Comparison of ENCODE assay signal across 1 cellular context in the genomic region with DNA sequence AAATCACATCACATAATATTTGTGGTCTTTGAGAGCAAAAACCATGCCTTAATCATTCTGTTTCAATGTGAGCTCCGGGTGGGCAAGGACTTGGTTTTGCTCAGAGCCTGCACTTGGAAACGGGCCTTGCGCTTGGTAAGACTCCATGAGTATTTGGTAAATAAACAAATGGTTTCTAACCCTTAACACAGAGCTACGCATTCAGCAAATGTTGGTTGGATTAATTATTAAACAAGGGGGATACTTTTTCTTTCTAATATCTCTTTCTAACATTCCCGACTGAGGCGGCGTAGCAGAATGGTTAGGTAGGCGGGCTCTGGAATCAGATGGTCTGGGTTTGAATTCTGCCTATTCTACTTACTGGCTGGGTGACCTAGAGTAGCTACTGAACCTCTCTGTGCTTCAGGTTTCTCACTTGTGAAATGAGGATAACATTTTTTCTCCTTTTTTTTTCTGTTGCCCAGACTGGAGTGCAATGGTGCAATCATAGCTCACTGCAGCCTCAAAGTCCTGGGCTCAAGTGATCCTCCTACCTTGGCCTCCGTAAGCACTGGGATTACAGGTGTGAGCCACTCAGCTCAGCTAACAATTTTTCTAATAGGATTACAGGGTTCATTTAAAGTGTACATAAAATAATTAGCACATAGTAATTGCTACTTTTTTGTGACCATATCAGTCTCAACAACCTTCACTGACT.
TF ChIP-seq lines count a peak whose summit lies in the region.

No MANE protein-coding gene starts in this region.

TF ChIP-seq in HepG2, 621 proteins besides CTCF, POLR2A, EP300 and RAD21 (continues in another document):
- peak; percentile 20 for TF ChIP-seq TEAD3 (CRISPR knock-in tag; optimal IDR thresholded peaks at IDR 0.05; ENCODE audit: borderline replicate concordance)
- TF ChIP-seq, protein P1, sequence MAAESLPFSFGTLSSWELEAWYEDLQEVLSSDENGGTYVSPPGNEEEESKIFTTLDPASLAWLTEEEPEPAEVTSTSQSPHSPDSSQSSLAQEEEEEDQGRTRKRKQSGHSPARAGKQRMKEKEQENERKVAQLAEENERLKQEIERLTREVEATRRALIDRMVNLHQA (CRISPR knock-in tag; IDR thresholded peaks at IDR 0.05): no peak
- TF ChIP-seq, protein P2, sequence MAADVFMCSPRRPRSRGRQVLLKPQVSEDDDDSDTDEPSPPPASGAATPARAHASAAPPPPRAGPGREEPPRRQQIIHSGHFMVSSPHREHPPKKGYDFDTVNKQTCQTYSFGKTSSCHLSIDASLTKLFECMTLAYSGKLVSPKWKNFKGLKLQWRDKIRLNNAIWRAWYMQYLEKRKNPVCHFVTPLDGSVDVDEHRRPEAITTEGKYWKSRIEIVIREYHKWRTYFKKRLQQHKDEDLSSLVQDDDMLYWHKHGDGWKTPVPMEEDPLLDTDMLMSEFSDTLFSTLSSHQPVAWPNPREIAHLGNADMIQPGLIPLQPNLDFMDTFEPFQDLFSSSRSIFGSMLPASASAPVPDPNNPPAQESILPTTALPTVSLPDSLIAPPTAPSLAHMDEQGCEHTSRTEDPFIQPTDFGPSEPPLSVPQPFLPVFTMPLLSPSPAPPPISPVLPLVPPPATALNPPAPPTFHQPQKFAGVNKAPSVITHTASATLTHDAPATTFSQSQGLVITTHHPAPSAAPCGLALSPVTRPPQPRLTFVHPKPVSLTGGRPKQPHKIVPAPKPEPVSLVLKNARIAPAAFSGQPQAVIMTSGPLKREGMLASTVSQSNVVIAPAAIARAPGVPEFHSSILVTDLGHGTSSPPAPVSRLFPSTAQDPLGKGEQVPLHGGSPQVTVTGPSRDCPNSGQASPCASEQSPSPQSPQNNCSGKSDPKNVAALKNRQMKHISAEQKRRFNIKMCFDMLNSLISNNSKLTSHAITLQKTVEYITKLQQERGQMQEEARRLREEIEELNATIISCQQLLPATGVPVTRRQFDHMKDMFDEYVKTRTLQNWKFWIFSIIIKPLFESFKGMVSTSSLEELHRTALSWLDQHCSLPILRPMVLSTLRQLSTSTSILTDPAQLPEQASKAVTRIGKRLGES (CRISPR knock-in tag; IDR thresholded peaks at IDR 0.05; ENCODE audit: borderline replicate concordance): no peak
- TF ChIP-seq, protein P3, sequence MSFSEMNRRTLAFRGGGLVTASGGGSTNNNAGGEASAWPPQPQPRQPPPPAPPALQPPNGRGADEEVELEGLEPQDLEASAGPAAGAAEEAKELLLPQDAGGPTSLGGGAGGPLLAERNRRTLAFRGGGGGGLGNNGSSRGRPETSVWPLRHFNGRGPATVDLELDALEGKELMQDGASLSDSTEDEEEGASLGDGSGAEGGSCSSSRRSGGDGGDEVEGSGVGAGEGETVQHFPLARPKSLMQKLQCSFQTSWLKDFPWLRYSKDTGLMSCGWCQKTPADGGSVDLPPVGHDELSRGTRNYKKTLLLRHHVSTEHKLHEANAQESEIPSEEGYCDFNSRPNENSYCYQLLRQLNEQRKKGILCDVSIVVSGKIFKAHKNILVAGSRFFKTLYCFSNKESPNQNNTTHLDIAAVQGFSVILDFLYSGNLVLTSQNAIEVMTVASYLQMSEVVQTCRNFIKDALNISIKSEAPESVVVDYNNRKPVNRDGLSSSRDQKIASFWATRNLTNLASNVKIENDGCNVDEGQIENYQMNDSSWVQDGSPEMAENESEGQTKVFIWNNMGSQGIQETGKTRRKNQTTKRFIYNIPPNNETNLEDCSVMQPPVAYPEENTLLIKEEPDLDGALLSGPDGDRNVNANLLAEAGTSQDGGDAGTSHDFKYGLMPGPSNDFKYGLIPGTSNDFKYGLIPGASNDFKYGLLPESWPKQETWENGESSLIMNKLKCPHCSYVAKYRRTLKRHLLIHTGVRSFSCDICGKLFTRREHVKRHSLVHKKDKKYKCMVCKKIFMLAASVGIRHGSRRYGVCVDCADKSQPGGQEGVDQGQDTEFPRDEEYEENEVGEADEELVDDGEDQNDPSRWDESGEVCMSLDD (CRISPR knock-in tag; IDR thresholded peaks at IDR 0.05; ENCODE audit: borderline replicate concordance): no peak
- TF ChIP-seq MEF2D (CRISPR knock-in tag; IDR thresholded peaks at IDR 0.05): no peak
- TF ChIP-seq MAFG (CRISPR knock-in tag; IDR thresholded peaks at IDR 0.05): no peak
- no peak for TF ChIP-seq ZNF432 (CRISPR knock-in tag; IDR thresholded peaks at IDR 0.05; ENCODE audit: borderline replicate concordance)
- TF ChIP-seq HOXA3 (CRISPR knock-in tag; IDR thresholded peaks at IDR 0.05): no peak
- no peak for TF ChIP-seq FOXC1 (CRISPR knock-in tag; IDR thresholded peaks at IDR 0.05; ENCODE audit: borderline replicate concordance)
- no peak for TF ChIP-seq KLF11 (CRISPR knock-in tag; IDR thresholded peaks at IDR 0.05)
- TF ChIP-seq NFKB2 (CRISPR knock-in tag; IDR thresholded peaks at IDR 0.05; ENCODE audit: borderline replicate concordance): no peak
- TF ChIP-seq NCOR1 (IDR thresholded peaks at IDR 0.05; ENCODE audit: borderline replicate concordance, low read length): peak; percentile 34; the same call in 1 of the 2 replicates
- TF ChIP-seq ZNF768 (CRISPR knock-in tag; IDR thresholded peaks at IDR 0.05): peak; percentile 41; the same call in 1 of the 2 replicates
- TF ChIP-seq CHD4 (IDR thresholded peaks at IDR 0.05; ENCODE audit: borderline replicate concordance, low read length): 0 out of 2 replicates have a peak, but pooled peaks have one; percentile 47
- TF ChIP-seq CBX2 (IDR thresholded peaks at IDR 0.05; ENCODE audit: low read depth, low read length): no peak
- no peak for TF ChIP-seq CBX2 (CRISPR knock-in tag; IDR thresholded peaks at IDR 0.05; ENCODE audit: low read depth)
- TF ChIP-seq CENPT (CRISPR knock-in tag; IDR thresholded peaks at IDR 0.05; ENCODE audit: low read depth): no peak
- TF ChIP-seq ZNF3 (CRISPR knock-in tag; IDR thresholded peaks at IDR 0.05): 0 out of 2 replicates have a peak, but pooled peaks have one; percentile 59
- no peak for TF ChIP-seq PHF20 (CRISPR knock-in tag; IDR thresholded peaks at IDR 0.05)
- TF ChIP-seq, protein P4, sequence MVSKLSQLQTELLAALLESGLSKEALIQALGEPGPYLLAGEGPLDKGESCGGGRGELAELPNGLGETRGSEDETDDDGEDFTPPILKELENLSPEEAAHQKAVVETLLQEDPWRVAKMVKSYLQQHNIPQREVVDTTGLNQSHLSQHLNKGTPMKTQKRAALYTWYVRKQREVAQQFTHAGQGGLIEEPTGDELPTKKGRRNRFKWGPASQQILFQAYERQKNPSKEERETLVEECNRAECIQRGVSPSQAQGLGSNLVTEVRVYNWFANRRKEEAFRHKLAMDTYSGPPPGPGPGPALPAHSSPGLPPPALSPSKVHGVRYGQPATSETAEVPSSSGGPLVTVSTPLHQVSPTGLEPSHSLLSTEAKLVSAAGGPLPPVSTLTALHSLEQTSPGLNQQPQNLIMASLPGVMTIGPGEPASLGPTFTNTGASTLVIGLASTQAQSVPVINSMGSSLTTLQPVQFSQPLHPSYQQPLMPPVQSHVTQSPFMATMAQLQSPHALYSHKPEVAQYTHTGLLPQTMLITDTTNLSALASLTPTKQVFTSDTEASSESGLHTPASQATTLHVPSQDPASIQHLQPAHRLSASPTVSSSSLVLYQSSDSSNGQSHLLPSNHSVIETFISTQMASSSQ (IDR thresholded peaks at IDR 0.05; ENCODE audit: low read depth): no peak; the same call in 1 of the 2 replicates
- TF ChIP-seq, protein P4 (CRISPR knock-in tag; IDR thresholded peaks at IDR 0.05; ENCODE audit: borderline replicate concordance): peak; percentile 28; the same call in 1 of the 2 replicates
- TF ChIP-seq BCL6 (CRISPR knock-in tag; IDR thresholded peaks at IDR 0.05): peak; percentile 73
- TF ChIP-seq RFX5 (IDR thresholded peaks at IDR 0.05; ENCODE audit: low read depth, low read length): no peak
- TF ChIP-seq NPAS2 (CRISPR knock-in tag; IDR thresholded peaks at IDR 0.05; ENCODE audit: borderline replicate concordance): no peak
- TF ChIP-seq, protein P5, sequence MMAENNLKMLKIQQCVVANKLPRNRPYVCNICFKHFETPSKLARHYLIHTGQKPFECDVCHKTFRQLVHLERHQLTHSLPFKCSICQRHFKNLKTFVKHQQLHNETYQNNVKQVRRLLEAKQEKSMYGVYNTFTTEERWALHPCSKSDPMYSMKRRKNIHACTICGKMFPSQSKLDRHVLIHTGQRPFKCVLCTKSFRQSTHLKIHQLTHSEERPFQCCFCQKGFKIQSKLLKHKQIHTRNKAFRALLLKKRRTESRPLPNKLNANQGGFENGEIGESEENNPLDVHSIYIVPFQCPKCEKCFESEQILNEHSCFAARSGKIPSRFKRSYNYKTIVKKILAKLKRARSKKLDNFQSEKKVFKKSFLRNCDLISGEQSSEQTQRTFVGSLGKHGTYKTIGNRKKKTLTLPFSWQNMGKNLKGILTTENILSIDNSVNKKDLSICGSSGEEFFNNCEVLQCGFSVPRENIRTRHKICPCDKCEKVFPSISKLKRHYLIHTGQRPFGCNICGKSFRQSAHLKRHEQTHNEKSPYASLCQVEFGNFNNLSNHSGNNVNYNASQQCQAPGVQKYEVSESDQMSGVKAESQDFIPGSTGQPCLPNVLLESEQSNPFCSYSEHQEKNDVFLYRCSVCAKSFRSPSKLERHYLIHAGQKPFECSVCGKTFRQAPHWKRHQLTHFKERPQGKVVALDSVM (CRISPR knock-in tag; IDR thresholded peaks at IDR 0.05): peak; percentile 88
- TF ChIP-seq ZFP36 (IDR thresholded peaks at IDR 0.05; ENCODE audit: borderline replicate concordance, low read depth, low read length, partially characterized antibody): peak; percentile 11
- peak; percentile 34; the same call in 1 of the 2 replicates for TF ChIP-seq ZMYM3 (CRISPR knock-in tag; IDR thresholded peaks at IDR 0.05)
- TF ChIP-seq, protein P6, sequence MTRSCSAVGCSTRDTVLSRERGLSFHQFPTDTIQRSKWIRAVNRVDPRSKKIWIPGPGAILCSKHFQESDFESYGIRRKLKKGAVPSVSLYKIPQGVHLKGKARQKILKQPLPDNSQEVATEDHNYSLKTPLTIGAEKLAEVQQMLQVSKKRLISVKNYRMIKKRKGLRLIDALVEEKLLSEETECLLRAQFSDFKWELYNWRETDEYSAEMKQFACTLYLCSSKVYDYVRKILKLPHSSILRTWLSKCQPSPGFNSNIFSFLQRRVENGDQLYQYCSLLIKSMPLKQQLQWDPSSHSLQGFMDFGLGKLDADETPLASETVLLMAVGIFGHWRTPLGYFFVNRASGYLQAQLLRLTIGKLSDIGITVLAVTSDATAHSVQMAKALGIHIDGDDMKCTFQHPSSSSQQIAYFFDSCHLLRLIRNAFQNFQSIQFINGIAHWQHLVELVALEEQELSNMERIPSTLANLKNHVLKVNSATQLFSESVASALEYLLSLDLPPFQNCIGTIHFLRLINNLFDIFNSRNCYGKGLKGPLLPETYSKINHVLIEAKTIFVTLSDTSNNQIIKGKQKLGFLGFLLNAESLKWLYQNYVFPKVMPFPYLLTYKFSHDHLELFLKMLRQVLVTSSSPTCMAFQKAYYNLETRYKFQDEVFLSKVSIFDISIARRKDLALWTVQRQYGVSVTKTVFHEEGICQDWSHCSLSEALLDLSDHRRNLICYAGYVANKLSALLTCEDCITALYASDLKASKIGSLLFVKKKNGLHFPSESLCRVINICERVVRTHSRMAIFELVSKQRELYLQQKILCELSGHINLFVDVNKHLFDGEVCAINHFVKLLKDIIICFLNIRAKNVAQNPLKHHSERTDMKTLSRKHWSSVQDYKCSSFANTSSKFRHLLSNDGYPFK (CRISPR knock-in tag; IDR thresholded peaks at IDR 0.05; ENCODE audit: borderline replicate concordance): no peak
- no peak for TF ChIP-seq FOXM1 (CRISPR knock-in tag; IDR thresholded peaks at IDR 0.05)
- 0 out of 4 replicates have a peak, but pooled peaks of 1 of the 2 experiments have one; percentile 10 for TF ChIP-seq MAFK (conservative IDR thresholded peaks at IDR 0.05 in 1 of 2, IDR thresholded peaks at IDR 0.05 in 1 of 2; ENCODE audit: low read length in 2 of 2)
- TF ChIP-seq, protein P7, sequence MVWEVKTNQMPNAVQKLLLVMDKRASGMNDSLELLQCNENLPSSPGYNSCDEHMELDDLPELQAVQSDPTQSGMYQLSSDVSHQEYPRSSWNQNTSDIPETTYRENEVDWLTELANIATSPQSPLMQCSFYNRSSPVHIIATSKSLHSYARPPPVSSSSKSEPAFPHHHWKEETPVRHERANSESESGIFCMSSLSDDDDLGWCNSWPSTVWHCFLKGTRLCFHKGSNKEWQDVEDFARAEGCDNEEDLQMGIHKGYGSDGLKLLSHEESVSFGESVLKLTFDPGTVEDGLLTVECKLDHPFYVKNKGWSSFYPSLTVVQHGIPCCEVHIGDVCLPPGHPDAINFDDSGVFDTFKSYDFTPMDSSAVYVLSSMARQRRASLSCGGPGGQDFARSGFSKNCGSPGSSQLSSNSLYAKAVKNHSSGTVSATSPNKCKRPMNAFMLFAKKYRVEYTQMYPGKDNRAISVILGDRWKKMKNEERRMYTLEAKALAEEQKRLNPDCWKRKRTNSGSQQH (CRISPR knock-in tag; IDR thresholded peaks at IDR 0.05; ENCODE audit: low read depth): no peak
- TF ChIP-seq, protein P8, sequence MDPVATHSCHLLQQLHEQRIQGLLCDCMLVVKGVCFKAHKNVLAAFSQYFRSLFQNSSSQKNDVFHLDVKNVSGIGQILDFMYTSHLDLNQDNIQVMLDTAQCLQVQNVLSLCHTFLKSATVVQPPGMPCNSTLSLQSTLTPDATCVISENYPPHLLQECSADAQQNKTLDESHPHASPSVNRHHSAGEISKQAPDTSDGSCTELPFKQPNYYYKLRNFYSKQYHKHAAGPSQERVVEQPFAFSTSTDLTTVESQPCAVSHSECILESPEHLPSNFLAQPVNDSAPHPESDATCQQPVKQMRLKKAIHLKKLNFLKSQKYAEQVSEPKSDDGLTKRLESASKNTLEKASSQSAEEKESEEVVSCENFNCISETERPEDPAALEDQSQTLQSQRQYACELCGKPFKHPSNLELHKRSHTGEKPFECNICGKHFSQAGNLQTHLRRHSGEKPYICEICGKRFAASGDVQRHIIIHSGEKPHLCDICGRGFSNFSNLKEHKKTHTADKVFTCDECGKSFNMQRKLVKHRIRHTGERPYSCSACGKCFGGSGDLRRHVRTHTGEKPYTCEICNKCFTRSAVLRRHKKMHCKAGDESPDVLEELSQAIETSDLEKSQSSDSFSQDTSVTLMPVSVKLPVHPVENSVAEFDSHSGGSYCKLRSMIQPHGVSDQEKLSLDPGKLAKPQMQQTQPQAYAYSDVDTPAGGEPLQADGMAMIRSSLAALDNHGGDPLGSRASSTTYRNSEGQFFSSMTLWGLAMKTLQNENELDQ (CRISPR knock-in tag; IDR thresholded peaks at IDR 0.05; ENCODE audit: borderline replicate concordance): no peak
